Comparison of ENCODE assay signal across 15 cellular contexts in genomic region chr1:34088001-34088400, GRCh38.
DNase-seq lines count a peak whose midpoint lies in the region; FAIRE-seq and TF ChIP-seq lines count a peak whose summit lies in the region.
"Had no signal": no experiment of that assay in that cellular context is flagged by ENCODE, and none has a peak within 500 bp of the region (broad histone marks: within the 10 kb centered on the region; RNA-seq: fewer than 3 reads in every experiment).

No MANE protein-coding gene starts in this region.

- no peaks in the 10 kb centered on the region for H3K27me3 ChIP-seq in endodermal cell (ENCODE audit: control insufficient read depth, insufficient read depth, low read length, poor library complexity, severe bottlenecking)
- no peaks in the 10 kb centered on the region for H3K27me3 ChIP-seq in mesendoderm (ENCODE audit: insufficient read depth, low read length, poor library complexity)
- H3K27me3 ChIP-seq: BLaER1 treated with 17β-estradiol and CSF1 and Interleukin-3, amounts not matched to agents 10 nM and 100 nM had no signal

- no peaks in the 10 kb centered on the region for H3K79me2 ChIP-seq in mesendoderm (ENCODE audit: control insufficient read depth, insufficient read depth, low read length)

- H3K9me3 Mint-ChIP-seq in activated CD4-positive, alpha-beta T cell treated with anti-CD3 and anti-CD28 coated beads, Interleukin-2, amount 10 ng/mL, durations not matched to agents 24 days and 14 days = no peaks in the 10 kb centered on the region
- H3K9me3 Mint-ChIP-seq in endodermal cell = peaks cover 26% of the 10 kb centered on the region

- TF ChIP-seq CTCF in endodermal cell (conservative IDR thresholded peaks at IDR 0.05) = no peak
- no peak for TF ChIP-seq CTCF in lower leg skin (IDR thresholded peaks at IDR 0.05)

- H3K4me1 ChIP-seq in endodermal cell (ENCODE audit: control insufficient read depth, insufficient read depth, low read length) (peaks cover 9% of the 10 kb centered on the region), mesendoderm (ENCODE audit: control insufficient read depth, low read depth, low read length) (peaks cover 8% of the 10 kb centered on the region)
- H3K4me1 ChIP-seq: BLaER1 treated with 17β-estradiol and CSF1 and Interleukin-3, amounts not matched to agents 10 nM and 100 nM had no signal

- no peak overlapping the region for H3K4me2 ChIP-seq in mesendoderm (ENCODE audit: low read length)
- H3K4me2 ChIP-seq: BLaER1 treated with 17β-estradiol and CSF1 and Interleukin-3, amounts not matched to agents 10 nM and 100 nM; GM23338 had no signal

- H2AK5ac ChIP-seq in mesendoderm (ENCODE audit: low read length) = no peak overlapping the region

- H3K4me3 ChIP-seq in endodermal cell (ENCODE audit: low read length) (no peak overlapping the region), mesendoderm (ENCODE audit: low read length) (no peak overlapping the region), lower leg skin (ENCODE audit: low read depth, poor library complexity, severe bottlenecking) (no peak overlapping the region)
- H3K4me3 ChIP-seq: BLaER1 treated with 17β-estradiol and CSF1 and Interleukin-3, amounts not matched to agents 10 nM and 100 nM; GM23338 had no signal

- H3K27ac Mint-ChIP-seq in activated CD4-positive, alpha-beta T cell treated with anti-CD3 and anti-CD28 coated beads, Interleukin-2, amount 10 ng/mL, durations not matched to agents 24 days and 14 days = no peak overlapping the region
- H3K27ac Mint-ChIP-seq in endodermal cell = no peak overlapping the region
- H3K27ac Mint-ChIP-seq: CD4-positive, CD25-positive, alpha-beta regulatory T cell; GM23338 had no signal

- intact Hi-C loops in activated CD4-positive, alpha-beta T cell treated with anti-CD3 and anti-CD28 coated beads, Interleukin-2, amount 10 ng/mL, durations not matched to agents 24 days and 14 days (cut with micrococcal nuclease) = no loop called here
- intact Hi-C loops in lower leg skin (cut with DNase I; ENCODE audit: low total_unique reads) = no loop called here

- H3K4me3 Mint-ChIP-seq in activated CD4-positive, alpha-beta T cell treated with anti-CD3 and anti-CD28 coated beads, Interleukin-2, amount 10 ng/mL, durations not matched to agents 24 days and 14 days = no peak overlapping the region
- H3K4me3 Mint-ChIP-seq in endodermal cell = no peak overlapping the region
- H3K4me3 Mint-ChIP-seq: CD4-positive, CD25-positive, alpha-beta regulatory T cell; GM23338 had no signal

- H3K23ac ChIP-seq in mesendoderm (ENCODE audit: low read length) = no peak overlapping the region

- H4K8ac ChIP-seq in mesendoderm (ENCODE audit: low read depth, low read length) = no peak overlapping the region

- H2BK15ac ChIP-seq in mesendoderm (replicated peaks; ENCODE audit: low read depth) = no peak overlapping the region

- H3K4me1 Mint-ChIP-seq in activated CD4-positive, alpha-beta T cell treated with anti-CD3 and anti-CD28 coated beads, Interleukin-2, amount 10 ng/mL, durations not matched to agents 24 days and 14 days = no peaks in the 10 kb centered on the region
- H3K4me1 Mint-ChIP-seq in endodermal cell = peaks cover 28% of the 10 kb centered on the region
- H3K4me1 Mint-ChIP-seq: CD4-positive, CD25-positive, alpha-beta regulatory T cell had no signal

- 33 to 51% methylated on average over 1 to 4 of the region's 4 CpGs for WGBS in endodermal cell (ENCODE audit: insufficient coverage in 1 of 2, insufficient read length in 1 of 2), 2 experiments
- WGBS in mesendoderm (ENCODE audit: extremely low coverage, insufficient coverage, low lambda C conversion rate) = no CpG with 5 or more reads among the region's 4 CpGs
- 16 to 27% methylated on average over 3 of the region's 4 CpGs for WGBS in lower leg skin, 2 donors

- H3K36me3 ChIP-seq in endodermal cell (ENCODE audit: control insufficient read depth, insufficient read depth, low read length) (no peaks in the 10 kb centered on the region), mesendoderm (ENCODE audit: control insufficient read depth, insufficient read depth, low read length) (no peaks in the 10 kb centered on the region)
- H3K36me3 ChIP-seq: BLaER1 treated with 17β-estradiol and CSF1 and Interleukin-3, amounts not matched to agents 10 nM and 100 nM had no signal

- no peak overlapping the region for H2BK120ac ChIP-seq in mesendoderm (ENCODE audit: low read depth, low read length)

- no peak for FAIRE-seq in frontal cortex (lab: Jason Lieb, UNC)
- FAIRE-seq: G401.6, GM12891 had no signal

- no peak overlapping the region for H3K18ac ChIP-seq in mesendoderm (ENCODE audit: low read length)

- no peak overlapping the region for H3K27ac ChIP-seq in endodermal cell (ENCODE audit: low read depth, low read length)
- H3K27ac ChIP-seq in mesendoderm (ENCODE audit: low read depth, low read length) = no peak overlapping the region
- H3K27ac ChIP-seq: BLaER1 treated with 17β-estradiol and CSF1 and Interleukin-3, amounts not matched to agents 10 nM and 100 nM had no signal

- TF ChIP-seq POLR2A in lower leg skin (IDR thresholded peaks at IDR 0.05) = no peak

- H3K4ac ChIP-seq in mesendoderm (ENCODE audit: low read depth, low read length) = no peak overlapping the region

- H3K79me1 ChIP-seq in mesendoderm (ENCODE audit: low read length) = peaks cover 16% of the 10 kb centered on the region

- DNase-seq in activated CD4-positive, alpha-beta T cell treated with anti-CD3 and anti-CD28 coated beads, Interleukin-2, amount 10 ng/mL, durations not matched to agents 24 days and 14 days = peak; percentile 16
- DNase-seq in activated CD4-positive, alpha-beta T cell treated with anti-CD3 and anti-CD28 coated beads, Interleukin-2, amount 50 U/mL, for 48 hours = no peak
- DNase-seq in endodermal cell (peak; percentile 84), mesendoderm (peak; percentile 74), lower leg skin (ENCODE audit: low spot score in 2 of 2) (no peak), frontal cortex (ENCODE audit: low spot score in 2 of 2) (no peak), NCI-H2081 (lab: John Stamatoyannopoulos, UW) (no peak)
- DNase-seq: ACHN; CD4-positive, CD25-positive, alpha-beta regulatory T cell; DMS79; H7 had no signal

- no peaks in the 10 kb centered on the region for H3K27me3 Mint-ChIP-seq in activated CD4-positive, alpha-beta T cell treated with anti-CD3 and anti-CD28 coated beads, Interleukin-2, amount 10 ng/mL, durations not matched to agents 24 days and 14 days
- peaks cover 21% of the 10 kb centered on the region for H3K27me3 Mint-ChIP-seq in endodermal cell (ENCODE audit: insufficient read depth)
- H3K27me3 Mint-ChIP-seq: CD4-positive, CD25-positive, alpha-beta regulatory T cell had no signal

- no peak overlapping the region for H2BK5ac ChIP-seq in mesendoderm (ENCODE audit: low read length)

- H3K9ac ChIP-seq in endodermal cell (ENCODE audit: extremely low read depth, low read length, poor library complexity, severe bottlenecking) = no peak overlapping the region
- H3K9ac ChIP-seq in mesendoderm (ENCODE audit: low read length) = no peak overlapping the region
- H3K9ac ChIP-seq: BLaER1 treated with 17β-estradiol and CSF1 and Interleukin-3, amounts not matched to agents 10 nM and 100 nM had no signal

- H3K36me3 Mint-ChIP-seq in activated CD4-positive, alpha-beta T cell treated with anti-CD3 and anti-CD28 coated beads, Interleukin-2, amount 10 ng/mL, durations not matched to agents 24 days and 14 days (ENCODE audit: low read depth) = no peaks in the 10 kb centered on the region
- H3K36me3 Mint-ChIP-seq in endodermal cell (ENCODE audit: low read depth) = peaks cover 9% of the 10 kb centered on the region
- H3K36me3 Mint-ChIP-seq: CD4-positive, CD25-positive, alpha-beta regulatory T cell had no signal

- peaks cover 8% of the 10 kb centered on the region for H3K9me3 ChIP-seq in endodermal cell (ENCODE audit: control insufficient read depth, low read length)

- no peak overlapping the region for H4K5ac ChIP-seq in mesendoderm (ENCODE audit: low read length)

- peak overlapping the region; percentile 36 for H3K56ac ChIP-seq in mesendoderm (ENCODE audit: low read length)

Comparison
In these comparisons a context has a peak if more than half of its experiments do, and no peak if none do; other contexts are left out.
1. DNase-seq: peak in activated CD4-positive, alpha-beta T cell treated with anti-CD3 and anti-CD28 coated beads, Interleukin-2, amount 10 ng/mL, durations not matched to agents 24 days and 14 days (single experiment), endodermal cell (single experiment) and mesendoderm (single experiment); none in activated CD4-positive, alpha-beta T cell treated with anti-CD3 and anti-CD28 coated beads, Interleukin-2, amount 50 U/mL, for 48 hours (0 of 2), lower leg skin (0 of 2), frontal cortex (0 of 2) and NCI-H2081 (0 of 2).